ENCODE assay signal across 21 cellular contexts in the genomic region with DNA sequence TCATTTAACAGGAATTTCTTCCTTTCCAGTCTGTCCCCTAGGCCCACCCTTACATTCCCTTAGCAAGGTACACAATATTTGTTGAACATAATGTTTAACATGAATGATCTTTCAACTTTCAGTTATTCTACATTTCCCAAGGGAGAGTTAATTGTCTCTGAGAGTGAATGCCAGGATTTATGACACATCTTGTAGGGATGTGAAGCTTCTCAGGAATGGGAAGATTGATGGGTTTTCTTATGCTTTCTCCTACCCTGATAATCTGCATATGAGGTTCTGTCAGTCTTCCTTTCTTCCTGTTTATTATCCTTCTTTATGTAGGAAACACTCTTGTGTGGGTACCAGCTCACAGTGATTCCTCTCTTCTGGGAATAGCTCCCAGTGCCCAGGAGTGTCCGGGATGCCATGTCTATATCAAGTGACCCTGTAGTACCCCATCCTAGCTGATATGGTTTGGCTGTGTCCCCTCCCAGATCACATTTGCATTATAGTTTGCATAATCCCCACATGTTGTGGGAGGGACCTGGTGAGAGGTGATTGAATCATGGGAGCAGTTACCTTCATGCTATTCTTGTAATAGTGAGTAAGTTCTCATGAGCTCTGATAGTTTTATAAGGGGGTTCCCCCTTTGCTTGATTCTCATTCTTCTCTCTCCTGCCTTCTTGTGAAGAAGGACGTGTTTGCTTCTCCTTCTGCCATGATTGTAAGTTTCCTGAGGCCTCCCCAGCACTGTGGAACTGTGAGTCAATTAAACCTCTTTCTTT. TPM values are rescaled to one million over a fixed set of nuclear protein-coding genes. Genes with fewer than 3 reads are reported as not detected.
A peak's percentile ranks its signal among the peaks of the same experiment; 100 is the strongest.
DNase-seq lines count a peak whose midpoint lies in the region; ATAC-seq and TF ChIP-seq lines count a peak whose summit lies in the region.
"Had no signal": no experiment of that assay in that cellular context is flagged by ENCODE, and none has a peak within 500 bp of the region (broad histone marks: within the 10 kb centered on the region; RNA-seq: fewer than 3 reads in every experiment).

No MANE protein-coding gene starts in this region.

- H2BK15ac ChIP-seq in mesendoderm (replicated peaks; ENCODE audit: low read depth): no peak overlapping the region

- no peaks in the 10 kb centered on the region for H3K9me3 ChIP-seq in PC-3 (ENCODE audit: low read length)
- H3K9me3 ChIP-seq: heart left ventricle, neutrophil had no signal

- H3K36me3 ChIP-seq in PC-3 (ENCODE audit: low read depth, low read length) (no peaks in the 10 kb centered on the region), mesendoderm (ENCODE audit: control insufficient read depth, insufficient read depth, low read length) (no peaks in the 10 kb centered on the region)
- H3K36me3 ChIP-seq: heart left ventricle, neutrophil, WERI-Rb-1 had no signal

- no peak overlapping the region for H4K8ac ChIP-seq in mesendoderm (ENCODE audit: low read depth, low read length)

- no peak for ATAC-seq in PC-3
- ATAC-seq in HG02610 (IDR thresholded peaks at IDR 0.05; ENCODE audit: unreplicated experiment): no peak
- ATAC-seq: activated CD8-positive, alpha-beta memory T cell treated with anti-CD3 and anti-CD28 coated beads, Interleukin-2, amount 10 ng/mL, durations not matched to agents 7 days and 5 days; heart left ventricle; sciatic nerve; stimulated activated memory B cell treated with anti-CD40 and anti-IgM and Interleukin-4, amounts not matched to agents 10 μg/mL and 1 μg/mL and 100 μg/mL, for 72 hours had no signal

- no peaks in the 10 kb centered on the region for H3K4me1 ChIP-seq in PC-3 (ENCODE audit: insufficient read depth, low read length)
- H3K4me1 ChIP-seq in mesendoderm (ENCODE audit: control insufficient read depth, low read depth, low read length): no peaks in the 10 kb centered on the region
- H3K4me1 ChIP-seq: heart left ventricle had no signal

- H3K27me3 ChIP-seq in PC-3 (ENCODE audit: low read length): no peaks in the 10 kb centered on the region
- H3K27me3 ChIP-seq in mesendoderm (ENCODE audit: insufficient read depth, low read length, poor library complexity): no peaks in the 10 kb centered on the region
- H3K27me3 ChIP-seq: heart left ventricle had no signal

- no TSS peak for BruUV-seq in PC-3 (replicated peaks; lab: Mats Ljungman, UMichigan)

- H2AFZ ChIP-seq in PC-3 (ENCODE audit: low read length): no peak overlapping the region
- H2AFZ ChIP-seq: PC-9 had no signal

- H2BK120ac ChIP-seq in mesendoderm (ENCODE audit: low read depth, low read length): no peak overlapping the region

- H3F3A ChIP-seq in PC-3 (ENCODE audit: low read length, unreplicated experiment): no peaks in the 10 kb centered on the region

- DNase-seq in GM03348 (ENCODE audit: low spot score) (peak; percentile 28), PC-3 (peak; percentile 22), choroid plexus epithelial cell (ENCODE audit: low read depth) (peak; percentile 42), mesendoderm (peak; percentile 28)
- DNase-seq in central memory CD4-positive, alpha-beta T cell: no peak
- DNase-seq in NK-92 treated with Interleukin-12 subunit alpha and Interleukin-12 subunit beta, amount 100 ng/mL, for 24 hours (lab: John Stamatoyannopoulos, UW): no peak
- DNase-seq: activated CD8-positive, alpha-beta memory T cell treated with anti-CD3 and anti-CD28 coated beads, Interleukin-2, amount 10 ng/mL, durations not matched to agents 7 days and 5 days; activated naive CD4-positive, alpha-beta T cell; C1 segment of cervical spinal cord; DMS79; heart left ventricle; KG1; kidney; midbrain; NCI-H1436 treated with DMSO at 0.1 percent for 48 hours; WERI-Rb-1 had no signal

- H2AK5ac ChIP-seq in mesendoderm (ENCODE audit: low read length): no peak overlapping the region

- TF ChIP-seq CTCF in PC-3 (conservative IDR thresholded peaks at IDR 0.05; ENCODE audit: low read depth, low read length) (no peak), choroid plexus epithelial cell (conservative IDR thresholded peaks at IDR 0.05; ENCODE audit: low read depth, low read length) (no peak)

- CTCF ChIA-PET in PC-3 (lab: Charles Lee): no interaction called here

- no peak overlapping the region for H3K4me2 ChIP-seq in PC-3 (ENCODE audit: low read length)
- H3K4me2 ChIP-seq in mesendoderm (ENCODE audit: low read length): no peak overlapping the region
- H3K4me2 ChIP-seq: PC-9 had no signal

- no peak overlapping the region for H3K18ac ChIP-seq in mesendoderm (ENCODE audit: low read length)

- H2BK5ac ChIP-seq in mesendoderm (ENCODE audit: low read length): no peak overlapping the region

- no peak overlapping the region for H3K4ac ChIP-seq in mesendoderm (ENCODE audit: low read depth, low read length)

- no peaks in the 10 kb centered on the region for H4K20me1 ChIP-seq in PC-3 (ENCODE audit: low read length)

- H3K9me2 ChIP-seq in PC-3 (replicated peaks; ENCODE audit: low read length): no peaks in the 10 kb centered on the region

- H3K27ac ChIP-seq in PC-3 (ENCODE audit: low read length) (no peak overlapping the region), mesendoderm (ENCODE audit: low read depth, low read length) (no peak overlapping the region)
- H3K27ac ChIP-seq: heart left ventricle, neutrophil, PC-9, WERI-Rb-1 had no signal

- no CpG with 5 or more reads among the region's 2 CpGs for WGBS in mesendoderm (ENCODE audit: extremely low coverage, insufficient coverage, low lambda C conversion rate)

- POLR2A ChIA-PET in PC-3 (lab: Charles Lee; ENCODE audit: unreplicated experiment): no interaction called here

- no peak overlapping the region for H3K9ac ChIP-seq in PC-3 (ENCODE audit: low read length)
- no peak overlapping the region for H3K9ac ChIP-seq in mesendoderm (ENCODE audit: low read length)

- no peaks in the 10 kb centered on the region for H3K79me2 ChIP-seq in PC-3 (ENCODE audit: low read length)
- no peaks in the 10 kb centered on the region for H3K79me2 ChIP-seq in mesendoderm (ENCODE audit: control insufficient read depth, insufficient read depth, low read length)

- H3K23ac ChIP-seq in mesendoderm (ENCODE audit: low read length): no peak overlapping the region

- H3K79me1 ChIP-seq in mesendoderm (ENCODE audit: low read length): no peaks in the 10 kb centered on the region

- H3K56ac ChIP-seq in mesendoderm (ENCODE audit: low read length): no peak overlapping the region

- no peak overlapping the region for H4K5ac ChIP-seq in mesendoderm (ENCODE audit: low read length)

- H3K4me3 ChIP-seq in PC-3 (ENCODE audit: low read length): no peak overlapping the region
- no peak overlapping the region for H3K4me3 ChIP-seq in choroid plexus epithelial cell (ENCODE audit: low read depth, low read length)
- H3K4me3 ChIP-seq in mesendoderm (ENCODE audit: low read length): no peak overlapping the region
- H3K4me3 ChIP-seq: heart left ventricle, PC-9 had no signal

- intact Hi-C loops in PC-3 (cut with micrococcal nuclease): no loop called here

RNA-seq across cellular contexts. Expression of a gene that starts 7.1 kb away (rescaled TPM):
- 27.6 and 57.4 TPM in 2 replicates for total RNA-seq in PC-3 (2014; rRNA removed)
- 58.5 TPM for polyA plus RNA-seq in mesendoderm (2013, experiment 1 of 2)
- 59.6 TPM for polyA plus RNA-seq in mesendoderm (2013, experiment 2 of 2)

Comparison
In these comparisons a context has a peak if more than half of its experiments do, and no peak if none do; other contexts are left out.
1. DNase-seq: peak in GM03348 (single experiment), PC-3 (single experiment), choroid plexus epithelial cell (single experiment) and mesendoderm (single experiment); none in central memory CD4-positive, alpha-beta T cell (single experiment) and NK-92 treated with Interleukin-12 subunit alpha and Interleukin-12 subunit beta, amount 100 ng/mL, for 24 hours (single experiment).